ENCODE assay signal across 33 cellular contexts in genomic region chr3:105022813-105023212, GRCh38.
"Had no signal": no experiment of that assay in that cellular context is flagged by ENCODE, and none has a peak within 500 bp of the region (broad histone marks: within the 10 kb centered on the region; RNA-seq: fewer than 3 reads in every experiment).

No MANE protein-coding gene starts in this region.

- H3K4me3 ChIP-seq: body of pancreas, breast epithelium, MG63, Peyer's patch, SJSA1 had no signal

- H3K27ac Mint-ChIP-seq: activated CD4-positive, alpha-beta T cell treated with anti-CD3 and anti-CD28 coated beads for 36 hours; activated CD4-positive, alpha-beta T cell treated with anti-CD3 and anti-CD28 coated beads, Interleukin-2, amount 10 ng/mL, durations not matched to agents 7 days and 5 days; activated CD8-positive, alpha-beta T cell treated with anti-CD3 and anti-CD28 coated beads, Interleukin-2, amount 10 ng/mL, durations not matched to agents 7 days and 5 days; activated naive CD4-positive, alpha-beta T cell treated with anti-CD3 and anti-CD28 coated beads, Interleukin-2, amount 50 U/mL, for 24 hours; activated naive CD8-positive, alpha-beta T cell treated with anti-CD3 and anti-CD28 coated beads, Interleukin-2, amount 10 ng/mL, durations not matched to agents 7 days and 5 days; activated T-cell treated with anti-CD3 and anti-CD28 coated beads, Interleukin-2, amount 50 U/mL, for 24 hours; activated T-helper 2 cell treated with anti-CD3 and anti-CD28 coated beads, Interferon-gamma antibody, Interleukin-2, Interleukin-4, amounts not matched to agents 10 μg/mL and 5 μg/mL and 100 μg/mL, durations not matched to agents 14 hours and 24 hours and 36 hours; T-helper 1 cell treated with Interleukin-12 subunit alpha and Interleukin-12 subunit beta and Interleukin-4 antibody, amounts not matched to agents 30 μg/mL and 1 μg/mL, for 36 hours; T-helper 2 cell treated with Interferon-gamma antibody and Interleukin-4, amounts not matched to agents 5 μg/mL and 100 μg/mL, for 36 hours; WTC11 had no signal

- H3K27ac ChIP-seq: body of pancreas, breast epithelium, Peyer's patch, SJSA1 had no signal

- H3K36me3 Mint-ChIP-seq: activated naive CD4-positive, alpha-beta T cell treated with anti-CD3 and anti-CD28 coated beads, Interleukin-2, amount 50 U/mL, for 24 hours; activated naive CD8-positive, alpha-beta T cell treated with anti-CD3 and anti-CD28 coated beads, Interleukin-2, amount 10 ng/mL, durations not matched to agents 7 days and 5 days; WTC11 had no signal

- DNase-seq: activated CD4-positive, alpha-beta T cell treated with anti-CD3 and anti-CD28 coated beads for 36 hours; activated CD4-positive, alpha-beta T cell treated with anti-CD3 and anti-CD28 coated beads, Interleukin-2, amount 10 ng/mL, durations not matched to agents 7 days and 5 days; activated CD4-positive, alpha-beta T cell treated with anti-CD3 and anti-CD28 coated beads, Interleukin-2, amount 50 U/mL, for 48 hours; activated CD8-positive, alpha-beta T cell treated with anti-CD3 and anti-CD28 coated beads, Interleukin-2, amount 10 ng/mL, durations not matched to agents 7 days and 5 days; activated gamma-delta T cell; activated naive CD4-positive, alpha-beta T cell treated with Interleukin-2 at 50 U/mL for 16 hours; activated naive CD8-positive, alpha-beta T cell treated with anti-CD3 and anti-CD28 coated beads, Interleukin-2, amount 10 ng/mL, durations not matched to agents 7 days and 5 days; activated T-cell treated with anti-CD3 and anti-CD28 coated beads, Interleukin-2, amount 50 U/mL, for 24 hours; amygdala; body of pancreas; Karpas-422; KBM-7; MG63; NCI-H1048; NCI-H1105 treated with DMSO at 0.1 percent for 48 hours; NCI-H1436; NCI-H1694 treated with DMSO at 0.1 percent for 48 hours; NCI-H2029; NCI-H345; NCI-H524 treated with DMSO at 0.1 percent for 48 hours; PC-3; Peyer's patch; RPMI8226; SHP77 treated with DMSO at 0.1 percent for 48 hours; SK-N-SH had no signal

- H3K9me3 Mint-ChIP-seq: activated naive CD4-positive, alpha-beta T cell treated with anti-CD3 and anti-CD28 coated beads, Interleukin-2, amount 50 U/mL, for 24 hours; activated naive CD8-positive, alpha-beta T cell treated with anti-CD3 and anti-CD28 coated beads, Interleukin-2, amount 10 ng/mL, durations not matched to agents 7 days and 5 days; activated T-cell treated with anti-CD3 and anti-CD28 coated beads, Interleukin-2, amount 50 U/mL, for 24 hours; activated T-helper 2 cell treated with anti-CD3 and anti-CD28 coated beads, Interferon-gamma antibody, Interleukin-2, Interleukin-4, amounts not matched to agents 10 μg/mL and 5 μg/mL and 100 μg/mL, durations not matched to agents 14 hours and 24 hours and 36 hours; T-helper 1 cell treated with Interleukin-12 subunit alpha and Interleukin-12 subunit beta and Interleukin-4 antibody, amounts not matched to agents 30 μg/mL and 1 μg/mL, for 36 hours; T-helper 2 cell treated with Interferon-gamma antibody and Interleukin-4, amounts not matched to agents 5 μg/mL and 100 μg/mL, for 36 hours had no signal

- H3K27me3 Mint-ChIP-seq: activated CD4-positive, alpha-beta T cell treated with anti-CD3 and anti-CD28 coated beads for 36 hours; activated CD4-positive, alpha-beta T cell treated with anti-CD3 and anti-CD28 coated beads, Interleukin-2, amount 10 ng/mL, durations not matched to agents 7 days and 5 days; activated naive CD4-positive, alpha-beta T cell treated with anti-CD3 and anti-CD28 coated beads, Interleukin-2, amount 50 U/mL, for 24 hours; activated naive CD8-positive, alpha-beta T cell treated with anti-CD3 and anti-CD28 coated beads, Interleukin-2, amount 10 ng/mL, durations not matched to agents 7 days and 5 days; activated T-cell treated with anti-CD3 and anti-CD28 coated beads, Interleukin-2, amount 50 U/mL, for 24 hours had no signal

- H3K9ac ChIP-seq: SK-N-SH had no signal

- H3K9me3 ChIP-seq: body of pancreas, breast epithelium, MG63, Peyer's patch, SJSA1, SK-N-SH had no signal

- H3K4me1 Mint-ChIP-seq: activated CD4-positive, alpha-beta T cell treated with anti-CD3 and anti-CD28 coated beads for 36 hours; activated CD4-positive, alpha-beta T cell treated with anti-CD3 and anti-CD28 coated beads, Interleukin-2, amount 10 ng/mL, durations not matched to agents 7 days and 5 days; activated naive CD4-positive, alpha-beta T cell treated with anti-CD3 and anti-CD28 coated beads, Interleukin-2, amount 50 U/mL, for 24 hours; activated naive CD8-positive, alpha-beta T cell treated with anti-CD3 and anti-CD28 coated beads, Interleukin-2, amount 10 ng/mL, durations not matched to agents 7 days and 5 days; WTC11 had no signal

- H3K4me2 ChIP-seq: SK-N-SH had no signal

- H3K27me3 ChIP-seq: body of pancreas, breast epithelium, MG63, Peyer's patch, SJSA1 had no signal

- H3K36me3 ChIP-seq: breast epithelium, MG63, Peyer's patch, SJSA1 had no signal

- H3K4me3 Mint-ChIP-seq: activated CD4-positive, alpha-beta T cell treated with anti-CD3 and anti-CD28 coated beads for 36 hours; activated CD4-positive, alpha-beta T cell treated with anti-CD3 and anti-CD28 coated beads, Interleukin-2, amount 10 ng/mL, durations not matched to agents 7 days and 5 days; activated CD8-positive, alpha-beta T cell treated with anti-CD3 and anti-CD28 coated beads, Interleukin-2, amount 10 ng/mL, durations not matched to agents 7 days and 5 days; activated naive CD4-positive, alpha-beta T cell treated with anti-CD3 and anti-CD28 coated beads, Interleukin-2, amount 50 U/mL, for 24 hours; activated naive CD8-positive, alpha-beta T cell treated with anti-CD3 and anti-CD28 coated beads, Interleukin-2, amount 10 ng/mL, durations not matched to agents 7 days and 5 days; activated T-cell treated with anti-CD3 and anti-CD28 coated beads, Interleukin-2, amount 50 U/mL, for 24 hours; T-helper 1 cell treated with Interleukin-12 subunit alpha and Interleukin-12 subunit beta and Interleukin-4 antibody, amounts not matched to agents 30 μg/mL and 1 μg/mL, for 36 hours; T-helper 2 cell treated with Interferon-gamma antibody and Interleukin-4, amounts not matched to agents 5 μg/mL and 100 μg/mL, for 36 hours; WTC11 had no signal

- H3K4me1 ChIP-seq: body of pancreas, breast epithelium, Peyer's patch, SJSA1 had no signal

- ATAC-seq: activated CD4-positive, alpha-beta T cell treated with anti-CD3 and anti-CD28 coated beads for 36 hours; activated CD4-positive, CD25-positive, alpha-beta regulatory T cell treated with anti-CD3 and anti-CD28 coated beads, Interleukin-2, amount 50 U/mL, for 24 hours; activated CD8-positive, alpha-beta T cell treated with anti-CD3 and anti-CD28 coated beads, Interleukin-2, amount 10 ng/mL, durations not matched to agents 7 days and 5 days; body of pancreas; PC-3; WTC11 had no signal
